In genomic region chr6:37103169-37104039, GRCh38 we compare ENCODE assay signal across 8 cellular contexts.
DNase-seq lines count a peak whose midpoint lies in the region; ATAC-seq and TF ChIP-seq lines count a peak whose summit lies in the region.

No MANE protein-coding gene starts in this region.

- H3K36me3 ChIP-seq in neural cell (ENCODE audit: insufficient read depth, low read length) = no peaks in the 10 kb centered on the region

- no peak for TF ChIP-seq EP300 in neural cell (conservative IDR thresholded peaks at IDR 0.05; ENCODE audit: poor library complexity, severe bottlenecking)

- DNase-seq in stimulated activated CD4-positive, alpha-beta T cell treated with anti-CD3 and anti-CD28 coated beads, Interleukin-1b, Interleukin-23, amount 100 ng/mL, for 48 hours = peak; percentile 6
- DNase-seq in stimulated activated CD4-positive, alpha-beta T cell treated with anti-CD3 and anti-CD28 coated beads, Interleukin-4, amount 100 ng/mL, for 24 hours = no peak
- DNase-seq in NCI-H2171 treated with DMSO at 0.1 percent for 48 hours (lab: John Stamatoyannopoulos, UW) (peak; percentile 80), fibroblast of villous mesenchyme (ENCODE audit: low read depth) (peak; percentile 54), SIG-M5 (lab: John Stamatoyannopoulos, UW) (no peak)
- DNase-seq in activated T-cell treated with anti-CD3 and anti-CD28 coated beads, Interleukin-2, amount 50 U/mL, for 4 hours = no peak

- H3K9me2 ChIP-seq in neural cell (ENCODE audit: insufficient read depth, low read length) = no peaks in the 10 kb centered on the region

- peak overlapping the region; percentile 44 for H3K4me3 ChIP-seq in fibroblast of villous mesenchyme (ENCODE audit: low read depth, low read length)
- H3K4me3 ChIP-seq in neural cell (ENCODE audit: low read length) = peak overlapping the region; percentile 63

- H3K27me3 Mint-ChIP-seq in activated T-cell treated with anti-CD3 and anti-CD28 coated beads, Interleukin-2, amount 50 U/mL, for 4 hours (ENCODE audit: low read depth) = no peaks in the 10 kb centered on the region

- no peak for TF ChIP-seq CTCF in fibroblast of villous mesenchyme (IDR thresholded peaks at IDR 0.05; ENCODE audit: insufficient read depth, low read depth, low read length)
- TF ChIP-seq CTCF in neural cell (IDR thresholded peaks at IDR 0.05; ENCODE audit: poor library complexity, severe bottlenecking) = no peak

- H3K9ac ChIP-seq in neural cell (ENCODE audit: low read length) = peak overlapping the region; percentile 85

- H2AFZ ChIP-seq in neural cell (ENCODE audit: low read depth, low read length) = peak overlapping the region; percentile 94

- no peaks in the 10 kb centered on the region for H3F3A ChIP-seq in neural cell (ENCODE audit: insufficient read depth, low read length, poor library complexity, severe bottlenecking)

- H3K27ac ChIP-seq in neural cell (ENCODE audit: low read length) = peak overlapping the region; percentile 93

- H4K20me1 ChIP-seq in neural cell (ENCODE audit: insufficient read depth) = no peaks in the 10 kb centered on the region

- H3K4me1 Mint-ChIP-seq in activated T-cell treated with anti-CD3 and anti-CD28 coated beads, Interleukin-2, amount 50 U/mL, for 4 hours (ENCODE audit: low read depth) = peaks cover 26% of the 10 kb centered on the region

- H3K27me3 ChIP-seq in neural cell (ENCODE audit: insufficient read depth, low read depth, low read length) = no peaks in the 10 kb centered on the region

- no peaks in the 10 kb centered on the region for H3K9me3 Mint-ChIP-seq in activated T-cell treated with anti-CD3 and anti-CD28 coated beads, Interleukin-2, amount 50 U/mL, for 4 hours

- H3K9me3 ChIP-seq in neural cell (ENCODE audit: low read length) = no peaks in the 10 kb centered on the region

- H3K36me3 Mint-ChIP-seq in activated T-cell treated with anti-CD3 and anti-CD28 coated beads, Interleukin-2, amount 50 U/mL, for 4 hours (ENCODE audit: insufficient read depth) = no peaks in the 10 kb centered on the region

- no peaks in the 10 kb centered on the region for H3K79me2 ChIP-seq in neural cell (replicated peaks; ENCODE audit: insufficient read depth, low read length)

- no peak for ATAC-seq in activated T-cell treated with anti-CD3 and anti-CD28 coated beads, Interleukin-2, amount 50 U/mL, for 4 hours
- no peak for ATAC-seq in GM18861 (IDR thresholded peaks at IDR 0.05; ENCODE audit: unreplicated experiment)

- H3K4me3 Mint-ChIP-seq in activated T-cell treated with anti-CD3 and anti-CD28 coated beads, Interleukin-2, amount 50 U/mL, for 4 hours = peak overlapping the region; percentile 62

- peak overlapping the region; percentile 72 for H3K4me2 ChIP-seq in neural cell (ENCODE audit: low read length)

- no peak for TF ChIP-seq RAD21 in neural cell (conservative IDR thresholded peaks at IDR 0.05)

TF ChIP-seq in neural cell, 6 proteins besides CTCF, POLR2A, EP300 and RAD21:
- no peak for TF ChIP-seq POLR2AphosphoS5 (IDR thresholded peaks at IDR 0.05)
- TF ChIP-seq SMC3 (conservative IDR thresholded peaks at IDR 0.05; ENCODE audit: poor library complexity) = no peak
- TF ChIP-seq MXI1 (conservative IDR thresholded peaks at IDR 0.05; ENCODE audit: poor library complexity, severe bottlenecking) = no peak
- TF ChIP-seq, protein P1, sequence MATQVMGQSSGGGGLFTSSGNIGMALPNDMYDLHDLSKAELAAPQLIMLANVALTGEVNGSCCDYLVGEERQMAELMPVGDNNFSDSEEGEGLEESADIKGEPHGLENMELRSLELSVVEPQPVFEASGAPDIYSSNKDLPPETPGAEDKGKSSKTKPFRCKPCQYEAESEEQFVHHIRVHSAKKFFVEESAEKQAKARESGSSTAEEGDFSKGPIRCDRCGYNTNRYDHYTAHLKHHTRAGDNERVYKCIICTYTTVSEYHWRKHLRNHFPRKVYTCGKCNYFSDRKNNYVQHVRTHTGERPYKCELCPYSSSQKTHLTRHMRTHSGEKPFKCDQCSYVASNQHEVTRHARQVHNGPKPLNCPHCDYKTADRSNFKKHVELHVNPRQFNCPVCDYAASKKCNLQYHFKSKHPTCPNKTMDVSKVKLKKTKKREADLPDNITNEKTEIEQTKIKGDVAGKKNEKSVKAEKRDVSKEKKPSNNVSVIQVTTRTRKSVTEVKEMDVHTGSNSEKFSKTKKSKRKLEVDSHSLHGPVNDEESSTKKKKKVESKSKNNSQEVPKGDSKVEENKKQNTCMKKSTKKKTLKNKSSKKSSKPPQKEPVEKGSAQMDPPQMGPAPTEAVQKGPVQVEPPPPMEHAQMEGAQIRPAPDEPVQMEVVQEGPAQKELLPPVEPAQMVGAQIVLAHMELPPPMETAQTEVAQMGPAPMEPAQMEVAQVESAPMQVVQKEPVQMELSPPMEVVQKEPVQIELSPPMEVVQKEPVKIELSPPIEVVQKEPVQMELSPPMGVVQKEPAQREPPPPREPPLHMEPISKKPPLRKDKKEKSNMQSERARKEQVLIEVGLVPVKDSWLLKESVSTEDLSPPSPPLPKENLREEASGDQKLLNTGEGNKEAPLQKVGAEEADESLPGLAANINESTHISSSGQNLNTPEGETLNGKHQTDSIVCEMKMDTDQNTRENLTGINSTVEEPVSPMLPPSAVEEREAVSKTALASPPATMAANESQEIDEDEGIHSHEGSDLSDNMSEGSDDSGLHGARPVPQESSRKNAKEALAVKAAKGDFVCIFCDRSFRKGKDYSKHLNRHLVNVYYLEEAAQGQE (IDR thresholded peaks at IDR 0.05; ENCODE audit: borderline replicate concordance) = no peak
- TF ChIP-seq EZH2 (IDR thresholded peaks at IDR 0.05; ENCODE audit: borderline replicate concordance, insufficient read depth, low read length, poor library complexity, severe bottlenecking) = no peak
- no peak for TF ChIP-seq TAF1 (IDR thresholded peaks at IDR 0.05; ENCODE audit: low read depth)

Comparison
In these comparisons a context has a peak if more than half of its experiments do, and no peak if none do; other contexts are left out.
1. DNase-seq: peak in stimulated activated CD4-positive, alpha-beta T cell treated with anti-CD3 and anti-CD28 coated beads, Interleukin-1b, Interleukin-23, amount 100 ng/mL, for 48 hours (single experiment), NCI-H2171 treated with DMSO at 0.1 percent for 48 hours (single experiment) and fibroblast of villous mesenchyme (single experiment); none in stimulated activated CD4-positive, alpha-beta T cell treated with anti-CD3 and anti-CD28 coated beads, Interleukin-4, amount 100 ng/mL, for 24 hours (single experiment), activated T-cell treated with anti-CD3 and anti-CD28 coated beads, Interleukin-2, amount 50 U/mL, for 4 hours (single experiment) and SIG-M5 (single experiment).